In the genomic region with DNA sequence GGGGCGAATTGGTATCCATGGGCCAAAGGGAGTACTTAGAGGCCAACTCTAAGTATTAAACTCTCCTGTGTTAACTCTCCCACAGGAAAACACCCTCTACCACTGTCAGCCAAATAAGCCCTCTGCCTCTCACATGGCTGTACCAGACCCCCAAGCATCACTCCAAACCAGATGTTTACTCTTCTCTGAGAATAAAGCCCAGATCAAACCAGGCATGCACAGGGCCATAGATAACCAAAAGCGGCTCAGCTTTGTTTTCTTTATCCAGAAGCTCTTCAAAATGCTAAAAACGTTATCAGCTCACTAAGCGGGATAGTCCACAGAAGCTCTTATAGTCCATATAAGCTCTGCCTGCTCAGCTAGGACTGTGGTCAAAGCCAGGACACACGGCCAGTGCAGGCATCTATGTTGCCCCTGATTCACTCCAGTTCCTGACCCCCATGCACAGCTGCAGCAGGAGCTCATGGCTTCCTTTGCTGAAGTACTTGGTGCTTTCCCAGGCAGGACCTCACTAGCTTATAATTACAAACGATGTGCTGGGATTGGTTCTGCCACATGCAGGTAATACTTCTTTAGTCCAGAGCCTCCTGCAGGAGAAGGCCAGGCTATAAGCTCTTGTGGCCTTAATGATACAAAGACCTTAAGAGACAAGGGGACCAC, we compare ENCODE assay signal across 11 cellular contexts. TPM values are rescaled to one million over a fixed set of nuclear protein-coding genes. Genes with fewer than 3 reads are reported as not detected.
DNase-seq lines count a peak whose midpoint lies in the region; ATAC-seq and TF ChIP-seq lines count a peak whose summit lies in the region.
"Had no signal": no experiment of that assay in that cellular context is flagged by ENCODE, and none has a peak within 500 bp of the region (broad histone marks: within the 10 kb centered on the region; RNA-seq: fewer than 3 reads in every experiment).

No MANE protein-coding gene starts in this region.

- peak overlapping the region in 1 of 2 experiments; percentile 76 for H3K14ac ChIP-seq in mesenchymal stem cell (ENCODE audit: low read length in 2 of 2)

- no peak overlapping the region for H2AFZ ChIP-seq in mesenchymal stem cell (ENCODE audit: low read depth, low read length)

- peak overlapping the region; percentile 64 to 94 for H3K18ac ChIP-seq in mesenchymal stem cell (ENCODE audit: low read depth in 1 of 2, low read length in 2 of 2)

- H3K36me3 ChIP-seq in mesenchymal stem cell (ENCODE audit: control insufficient read depth in 1 of 2, insufficient read depth in 2 of 2, low read depth in 1 of 2, low read length in 2 of 2) (no peaks in the 10 kb centered on the region), thoracic aorta (no peaks in the 10 kb centered on the region)

- H3K4me3 ChIP-seq in mesenchymal stem cell (ENCODE audit: insufficient read depth in 1 of 2, low read depth in 1 of 2, low read length in 2 of 2): no peak overlapping the region
- H3K4me3 ChIP-seq in thoracic aorta: no peak overlapping the region

- peak overlapping the region; percentile 39 for H3K4me3 Mint-ChIP-seq in activated CD4-positive, alpha-beta T cell treated with anti-CD3 and anti-CD28 coated beads, Interleukin-2, amount 10 ng/mL, durations not matched to agents 24 days and 14 days
- H3K4me3 Mint-ChIP-seq: natural killer cell had no signal

- H3K4me2 ChIP-seq in mesenchymal stem cell (ENCODE audit: low read length, poor library complexity, severe bottlenecking): no peak overlapping the region

- H2BK12ac ChIP-seq in mesenchymal stem cell (ENCODE audit: low read length in 2 of 2): peak overlapping the region; percentile 70 to 79

- intact Hi-C loops in activated CD4-positive, alpha-beta T cell treated with anti-CD3 and anti-CD28 coated beads, Interleukin-2, amount 10 ng/mL, durations not matched to agents 24 days and 14 days (cut with micrococcal nuclease): no loop called here
- intact Hi-C loops in posterior cingulate gyrus (cut with DNase I): no loop called here

- H2BK120ac ChIP-seq in mesenchymal stem cell (ENCODE audit: low read depth, low read length): peak overlapping the region; percentile 96

- H3K79me1 ChIP-seq in mesenchymal stem cell (replicated peaks; ENCODE audit: low read length, poor library complexity, severe bottlenecking): no peaks in the 10 kb centered on the region

- no peak overlapping the region for H2AK5ac ChIP-seq in mesenchymal stem cell (ENCODE audit: low read length, severe bottlenecking)

- WGBS in mesenchymal stem cell: 33% methylated on average over 6 of the region's 6 CpGs

- peak overlapping the region; percentile 49 for H2BK15ac ChIP-seq in mesenchymal stem cell (ENCODE audit: low read depth, poor library complexity, severe bottlenecking)

- H3K36me3 Mint-ChIP-seq in activated CD4-positive, alpha-beta T cell treated with anti-CD3 and anti-CD28 coated beads, Interleukin-2, amount 10 ng/mL, durations not matched to agents 24 days and 14 days (ENCODE audit: low read depth): no peaks in the 10 kb centered on the region
- H3K36me3 Mint-ChIP-seq: natural killer cell had no signal

- peaks cover 4% of the 10 kb centered on the region for H3K27me3 Mint-ChIP-seq in activated CD4-positive, alpha-beta T cell treated with anti-CD3 and anti-CD28 coated beads, Interleukin-2, amount 10 ng/mL, durations not matched to agents 24 days and 14 days

- H3K9ac ChIP-seq in mesenchymal stem cell (ENCODE audit: low read length): no peak overlapping the region

- peaks cover 18% of the 10 kb centered on the region for H3K4me1 ChIP-seq in mesenchymal stem cell (ENCODE audit: control insufficient read depth, insufficient read depth, low read depth, low read length)
- peaks cover 33 to 74% of the 10 kb centered on the region in 2 donors for H3K4me1 ChIP-seq in thoracic aorta (ENCODE audit: control insufficient read depth in 1 of 2, low read depth in 2 of 2)

- no peak overlapping the region for H3K27ac Mint-ChIP-seq in activated CD4-positive, alpha-beta T cell treated with anti-CD3 and anti-CD28 coated beads, Interleukin-2, amount 10 ng/mL, durations not matched to agents 24 days and 14 days

- no peak overlapping the region for H3K23ac ChIP-seq in mesenchymal stem cell (ENCODE audit: low read length in 2 of 2)

- peaks cover 23% of the 10 kb centered on the region for H3K4me1 Mint-ChIP-seq in activated CD4-positive, alpha-beta T cell treated with anti-CD3 and anti-CD28 coated beads, Interleukin-2, amount 10 ng/mL, durations not matched to agents 24 days and 14 days

- peak overlapping the region; percentile 98 for H4K8ac ChIP-seq in mesenchymal stem cell (ENCODE audit: low read length)

- H3K9me3 Mint-ChIP-seq in activated CD4-positive, alpha-beta T cell treated with anti-CD3 and anti-CD28 coated beads, Interleukin-2, amount 10 ng/mL, durations not matched to agents 24 days and 14 days: no peaks in the 10 kb centered on the region
- H3K9me3 Mint-ChIP-seq: natural killer cell had no signal

- H2BK5ac ChIP-seq in mesenchymal stem cell (ENCODE audit: low read depth, low read length, poor library complexity, severe bottlenecking): no peak overlapping the region

- no peak for ATAC-seq in thoracic aorta (ENCODE audit: insufficient number of reproducible peaks, low FRiP score, low read depth)
- no peak for ATAC-seq in HG03045 (IDR thresholded peaks at IDR 0.05; ENCODE audit: unreplicated experiment)

- H3K27me3 ChIP-seq in mesenchymal stem cell (ENCODE audit: control insufficient read depth in 1 of 2, insufficient read depth in 1 of 2, low read length in 2 of 2) (no peaks in the 10 kb centered on the region), thoracic aorta (replicated peaks; ENCODE audit: insufficient read depth) (no peaks in the 10 kb centered on the region)

- H4K91ac ChIP-seq in mesenchymal stem cell (ENCODE audit: low read length): peak overlapping the region; percentile 2

- DNase-seq in activated CD4-positive, alpha-beta T cell treated with anti-CD3 and anti-CD28 coated beads, Interleukin-2, amount 10 ng/mL, durations not matched to agents 24 days and 14 days: no peak
- DNase-seq in activated CD4-positive, alpha-beta T cell treated with anti-CD3 and anti-CD28 coated beads for 1 hour: no peak
- DNase-seq in mesenchymal stem cell (peak; percentile 56), thoracic aorta (ENCODE audit: low spot score) (no peak), SK-N-DZ (ENCODE audit: low spot score) (no peak), posterior cingulate gyrus (no peak)
- DNase-seq: left cardiac atrium, natural killer cell, NCI-H1930 had no signal

- no peaks in the 10 kb centered on the region for H3K9me3 ChIP-seq in mesenchymal stem cell (ENCODE audit: control insufficient read depth, low read length)
- no peaks in the 10 kb centered on the region for H3K9me3 ChIP-seq in thoracic aorta

- TF ChIP-seq CTCF in VCaP (conservative IDR thresholded peaks at IDR 0.05) (no peak), thoracic aorta (IDR thresholded peaks at IDR 0.05) (no peak)

- H3K27ac ChIP-seq in VCaP (peak overlapping the region; percentile 8; the same call in 1 of the 2 replicates), mesenchymal stem cell (ENCODE audit: low read length, poor library complexity, severe bottlenecking) (no peak overlapping the region), thoracic aorta (peak overlapping the region; percentile 67 to 74)

- peak overlapping the region; percentile 64 to 66 for H3K4ac ChIP-seq in mesenchymal stem cell (ENCODE audit: low read depth in 1 of 2, low read length in 2 of 2)

RNA-seq across cellular contexts. Expression of gene SEMA4C, which starts 21.0 kb away (rescaled TPM):
- 23.8 and 26.1 TPM in 2 replicates for total RNA-seq in activated CD4-positive, alpha-beta T cell treated with anti-CD3 and anti-CD28 coated beads, Interleukin-2, amount 10 ng/mL, durations not matched to agents 24 days and 14 days
- polyA plus RNA-seq in mesenchymal stem cell (2013, experiment 1 of 2): 20.2 TPM
- 20.7 TPM for polyA plus RNA-seq in mesenchymal stem cell (2013, experiment 2 of 2)
- total RNA-seq in thoracic aorta: 10 to 100 TPM; 44.1 to 66.3 TPM
- 42.0 and 42.7 TPM in 2 replicates for polyA plus RNA-seq in SK-N-DZ (2014; cell fraction: cytosol; rRNA removed)
- polyA plus RNA-seq in SK-N-DZ (2014; cell fraction: nucleus; rRNA removed): 91.3 and 99.0 TPM in 2 replicates

RNA-seq across cellular contexts. Expression of gene ANKRD39, which starts 33.0 kb away (rescaled TPM):
- 37.0 and 44.0 TPM in 2 replicates for total RNA-seq in activated CD4-positive, alpha-beta T cell treated with anti-CD3 and anti-CD28 coated beads, Interleukin-2, amount 10 ng/mL, durations not matched to agents 24 days and 14 days
- polyA plus RNA-seq in mesenchymal stem cell (2013, experiment 1 of 2): 11.8 TPM
- 10.8 TPM for polyA plus RNA-seq in mesenchymal stem cell (2013, experiment 2 of 2)
- 10 to 100 TPM in 1 of 2 donors, 1 to 10 TPM in 1; 8.4 to 18.0 TPM for total RNA-seq in thoracic aorta
- 23.2 and 23.9 TPM in 2 replicates for polyA plus RNA-seq in SK-N-DZ (2014; cell fraction: cytosol; rRNA removed)
- 20.5 and 30.6 TPM in 2 replicates for polyA plus RNA-seq in SK-N-DZ (2014; cell fraction: nucleus; rRNA removed)

RNA-seq across cellular contexts. Expression of gene ANKRD23, which starts 47.0 kb away (rescaled TPM):
- total RNA-seq in activated CD4-positive, alpha-beta T cell treated with anti-CD3 and anti-CD28 coated beads, Interleukin-2, amount 10 ng/mL, durations not matched to agents 24 days and 14 days: 6.7 and 8.4 TPM in 2 replicates
- polyA plus RNA-seq in mesenchymal stem cell (2013, experiment 1 of 2): 0.81 TPM
- polyA plus RNA-seq in mesenchymal stem cell (2013, experiment 2 of 2): 0.89 TPM
- total RNA-seq in thoracic aorta: 1 to 10 TPM; 6.0 to 8.4 TPM
- polyA plus RNA-seq in SK-N-DZ (2014; cell fraction: cytosol; rRNA removed): 2.1 and 3.1 TPM in 2 replicates
- 14.5 and 26.4 TPM in 2 replicates for polyA plus RNA-seq in SK-N-DZ (2014; cell fraction: nucleus; rRNA removed)
